In the genomic region with DNA sequence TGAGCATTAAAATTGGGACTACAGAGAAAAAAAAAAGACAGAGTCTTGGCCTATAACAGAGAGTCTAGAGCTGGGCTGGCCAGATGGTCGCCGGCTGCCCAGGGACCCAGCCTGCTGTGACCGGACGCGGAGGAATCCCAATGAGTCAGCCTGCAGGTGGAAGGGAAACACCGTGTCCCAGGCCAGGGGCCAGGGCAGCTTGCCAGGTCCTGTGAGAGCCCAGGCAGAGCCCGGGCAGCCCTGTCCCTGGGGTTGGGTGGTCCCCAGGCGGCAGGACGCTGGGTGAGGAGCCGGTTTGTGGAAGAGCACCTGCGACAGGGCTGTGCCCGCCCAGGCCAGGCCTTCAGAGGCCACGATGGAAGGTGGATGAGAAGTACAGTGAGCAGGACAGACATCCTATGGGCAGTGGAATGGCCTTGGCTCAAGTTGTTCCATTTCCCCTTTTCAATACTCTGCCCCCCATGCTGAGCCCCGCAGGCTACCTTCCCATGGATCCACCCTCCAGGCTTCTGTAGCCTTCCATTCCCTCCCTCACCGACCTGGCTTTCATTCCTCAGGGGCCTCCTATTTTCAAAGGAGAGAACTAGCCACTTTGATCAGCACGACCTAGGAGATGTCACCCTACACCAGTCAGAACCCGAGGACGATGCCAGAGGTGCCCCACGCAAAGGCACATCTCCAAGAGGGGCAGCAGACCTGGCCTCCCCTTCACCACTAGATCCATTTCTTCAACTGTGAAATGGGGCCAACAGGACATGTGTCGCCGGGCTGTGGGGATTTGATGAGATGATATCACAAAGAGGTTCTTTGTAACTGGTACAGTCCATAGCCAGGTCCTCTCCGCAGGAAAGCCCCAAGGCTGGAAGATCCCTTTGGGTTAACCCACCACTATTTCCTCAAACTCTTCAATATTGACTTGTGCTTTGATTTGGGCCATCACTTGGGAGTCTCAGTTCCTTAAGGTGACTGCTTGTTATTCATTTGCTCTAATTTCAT, we compare ENCODE assay signal across 10 cellular contexts.
DNase-seq lines count a peak whose midpoint lies in the region; ATAC-seq and TF ChIP-seq lines count a peak whose summit lies in the region.
"Had no signal": no experiment of that assay in that cellular context is flagged by ENCODE, and none has a peak within 500 bp of the region (broad histone marks: within the 10 kb centered on the region; RNA-seq: fewer than 3 reads in every experiment).

No MANE protein-coding gene starts in this region.

- H3K4me3 ChIP-seq in mammary epithelial cell (replicated peaks in 1 of 3; ENCODE audit: insufficient read depth in 1 of 3, low read depth in 2 of 3, low read length in 3 of 3), result no peak overlapping the region

- no peak overlapping the region for H3K9ac ChIP-seq in mammary epithelial cell (ENCODE audit: insufficient read depth, low read length)

- dilution Hi-C loops in mammary epithelial cell (cut with HindIII; ENCODE audit: low sequenced_read_pairs), result no loop called here

- H3K4me1 ChIP-seq in mammary epithelial cell (ENCODE audit: insufficient read depth, low read length), result peaks cover 8% of the 10 kb centered on the region

- BruUV-seq in mammary epithelial cell (replicated peaks; lab: Mats Ljungman, UMichigan), result no TSS peak

- in situ Hi-C loops in mammary epithelial cell (cut with MboI; ENCODE audit: low sequenced_read_pairs in 2 of 2), result loop anchor here in 1 of 2 donors (10.0 kb wide), 1 partner anchor 133 kb away; a partner anchor contains a TSS

- no peaks in the 10 kb centered on the region for H3K27me3 ChIP-seq in mammary epithelial cell (ENCODE audit: insufficient read depth, low read length)

- no peak overlapping the region for H2AFZ ChIP-seq in mammary epithelial cell (ENCODE audit: low read depth, low read length)

- TF ChIP-seq CTCF in mammary epithelial cell (conservative IDR thresholded peaks at IDR 0.05 in 1 of 2, IDR thresholded peaks at IDR 0.05 in 1 of 2; ENCODE audit: extremely low read depth in 1 of 2, insufficient read depth in 1 of 2, low read depth in 1 of 2, low read length in 2 of 2), result no peak

- peaks cover 3% of the 10 kb centered on the region for H3K9me3 ChIP-seq in mammary epithelial cell (replicated peaks; ENCODE audit: insufficient read depth, low read length)

- intact Hi-C loops in mammary epithelial cell (cut with micrococcal nuclease), result no loop called here

- H3K27ac Mint-ChIP-seq in memory B cell, result peak overlapping the region; percentile 67

- H3K79me2 ChIP-seq in mammary epithelial cell (ENCODE audit: insufficient read depth, low read length), result no peaks in the 10 kb centered on the region

- peak; percentile 26 for ATAC-seq in GM19023 (IDR thresholded peaks at IDR 0.05; ENCODE audit: unreplicated experiment)
- peak; percentile 11 for ATAC-seq in memory B cell (ENCODE audit: low read depth)
- no peak for ATAC-seq in HG03460 (IDR thresholded peaks at IDR 0.05; ENCODE audit: unreplicated experiment)
- ATAC-seq: Panc1 had no signal

- 60% methylated on average over 20 of the region's 22 CpGs for WGBS in mammary epithelial cell (ENCODE audit: low coverage, missing lambda C conversion rate)

- no peak overlapping the region for H3K4me2 ChIP-seq in mammary epithelial cell (ENCODE audit: insufficient read depth, low read depth, low read length)

- no peaks in the 10 kb centered on the region for H3K27me3 Mint-ChIP-seq in memory B cell

- no peak overlapping the region for H3K27ac ChIP-seq in mammary epithelial cell (ENCODE audit: insufficient read depth, low read depth, low read length)
- H3K27ac ChIP-seq: C4-2B had no signal

- no peaks in the 10 kb centered on the region for H4K20me1 ChIP-seq in mammary epithelial cell (ENCODE audit: insufficient read depth, low read length)

- H3K36me3 Mint-ChIP-seq in memory B cell, result peaks cover 3% of the 10 kb centered on the region

- H3K36me3 ChIP-seq in mammary epithelial cell (ENCODE audit: insufficient read depth, low read length), result no peaks in the 10 kb centered on the region

- H3K4me3 Mint-ChIP-seq in memory B cell, result no peak overlapping the region

- CTCF ChIA-PET in mammary epithelial cell (lab: Charles Lee; ENCODE audit: low non-redundant PET), result no interaction called here

- DNase-seq in 8988T (peak; percentile 55), mammary epithelial cell (peak; percentile 50), memory B cell (ENCODE audit: low spot score in 2 of 2) (no peak), NCI-H1417 (lab: John Stamatoyannopoulos, UW) (no peak), NCI-H1105 (lab: John Stamatoyannopoulos, UW) (no peak), SIG-M5 (lab: John Stamatoyannopoulos, UW) (no peak)

- peaks cover 46% of the 10 kb centered on the region for H3K4me1 Mint-ChIP-seq in memory B cell

- peaks cover 5% of the 10 kb centered on the region for H3K9me3 Mint-ChIP-seq in memory B cell

Comparison
In these comparisons a context has a peak if more than half of its experiments do, and no peak if none do; other contexts are left out.
1. DNase-seq: peak in 8988T (single experiment) and mammary epithelial cell (single experiment); none in memory B cell (0 of 2), NCI-H1417 (0 of 3), NCI-H1105 (single experiment) and SIG-M5 (single experiment).